2 cellular contexts compared by ENCODE assay signal in the genomic region with DNA sequence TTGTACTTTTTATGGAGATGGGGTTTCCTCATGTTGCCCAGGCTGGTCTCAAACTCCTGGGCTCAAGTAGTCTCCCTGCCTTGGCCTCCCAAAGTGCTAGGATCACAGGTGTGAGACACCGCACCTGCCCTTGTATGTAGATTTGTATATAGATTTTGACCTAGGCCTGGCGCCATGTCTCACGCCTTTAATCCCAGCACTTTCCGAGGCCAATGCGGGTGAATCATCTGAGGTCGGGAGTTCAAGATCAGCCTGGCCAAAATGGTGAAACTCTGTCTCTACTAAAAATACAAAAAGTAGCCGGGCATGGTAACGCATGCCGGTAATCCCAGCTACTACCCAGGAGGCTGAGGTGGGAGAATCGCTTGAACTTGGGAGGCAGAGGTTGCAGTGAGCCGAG. TPM values are rescaled to one million over a fixed set of nuclear protein-coding genes. Genes with fewer than 3 reads are reported as not detected.
"Had no signal": no experiment of that assay in that cellular context is flagged by ENCODE, and none has a peak within 500 bp of the region (broad histone marks: within the 10 kb centered on the region; RNA-seq: fewer than 3 reads in every experiment).

No MANE protein-coding gene starts in this region.

RNA-seq across cellular contexts. Expression of a gene that starts 39.4 kb away (rescaled TPM):
- total RNA-seq: naive thymus-derived CD8-positive, alpha-beta T cell; natural killer cell had no signal
